Comparison of ENCODE assay signal across 3 cellular contexts in genomic region chr17:59260724-59261123, GRCh38.
A peak's percentile ranks its signal among the peaks of the same experiment; 100 is the strongest.
TF ChIP-seq lines count a peak whose summit lies in the region.

No MANE protein-coding gene starts in this region.

TF ChIP-seq in A549, 52 proteins besides CTCF, POLR2A, EP300 and RAD21:
- TF ChIP-seq RARB (CRISPR knock-in tag; IDR thresholded peaks at IDR 0.05) (no peak), PHF8 (IDR thresholded peaks at IDR 0.05; ENCODE audit: borderline replicate concordance, low read depth) (no peak), HMGXB4 (CRISPR knock-in tag; IDR thresholded peaks at IDR 0.05; ENCODE audit: borderline replicate concordance) (no peak), JUNB (IDR thresholded peaks at IDR 0.05) (no peak), FOXS1 (CRISPR knock-in tag; IDR thresholded peaks at IDR 0.05) (no peak), CBX2 (IDR thresholded peaks at IDR 0.05; ENCODE audit: borderline replicate concordance, low read depth) (no peak), E2F6 (IDR thresholded peaks at IDR 0.05; ENCODE audit: borderline replicate concordance, low read depth) (no peak), MAFK (IDR thresholded peaks at IDR 0.05; ENCODE audit: partially characterized antibody) (peak; percentile 95)

TF ChIP-seq in IMR-90, 13 proteins besides CTCF, POLR2A, EP300 and RAD21:
- TF ChIP-seq SMC3 (IDR thresholded peaks at IDR 0.05; ENCODE audit: low read depth, low read length) = no peak
- peak; percentile 77 for TF ChIP-seq MAFK (IDR thresholded peaks at IDR 0.05; ENCODE audit: low read depth, low read length)

TF ChIP-seq in K562, 482 proteins besides CTCF, POLR2A, EP300 and RAD21:
- TF ChIP-seq MTF1 (CRISPR knock-in tag; IDR thresholded peaks at IDR 0.05; ENCODE audit: borderline replicate concordance) = no peak
- TF ChIP-seq MAFK (IDR thresholded peaks at IDR 0.05; ENCODE audit: low read length) = peak; percentile 69
- peak; percentile 79 for TF ChIP-seq MAFG (tag; conservative IDR thresholded peaks at IDR 0.05)
- TF ChIP-seq XRCC5 (IDR thresholded peaks at IDR 0.05; ENCODE audit: low read depth, low read length) = no peak
- TF ChIP-seq C11orf30 (IDR thresholded peaks at IDR 0.05; ENCODE audit: low read depth) = peak; percentile 83
- TF ChIP-seq MAFF (IDR thresholded peaks at IDR 0.05; ENCODE audit: low read length) = peak; percentile 61; the same call in 1 of the 2 replicates
- TF ChIP-seq ZBTB26 (CRISPR knock-in tag; IDR thresholded peaks at IDR 0.05) = no peak
- peak; percentile 88 for TF ChIP-seq ZNF316 (IDR thresholded peaks at IDR 0.05)
